ENCODE assay signal across 7 cellular contexts in genomic region chr1:40948741-40949528, GRCh38. TPM values are rescaled to one million over a fixed set of nuclear protein-coding genes. Genes with fewer than 3 reads are reported as not detected.
DNase-seq lines count a peak whose midpoint lies in the region; TF ChIP-seq lines count a peak whose summit lies in the region.

No MANE protein-coding gene starts in this region.

- TF ChIP-seq POLR2A in breast epithelium (IDR thresholded peaks at IDR 0.05), result no peak

- H3K27ac ChIP-seq in breast epithelium, result peak overlapping the region; percentile 78 to 80

- TF ChIP-seq CTCF in GM12873 (IDR thresholded peaks at IDR 0.05; ENCODE audit: insufficient read depth, low read depth, low read length, missing control alignments), result peak; percentile 71
- peak; percentile 49 to 80 (median 60) for TF ChIP-seq CTCF in breast epithelium (IDR thresholded peaks at IDR 0.05)

- no peak overlapping the region for H3K4me3 ChIP-seq in breast epithelium

- DNase-seq in NCI-H1930 (lab: John Stamatoyannopoulos, UW), result peak; percentile 4 to 11
- DNase-seq in UCSD-AML1 (lab: John Stamatoyannopoulos, UW; ENCODE audit: unreplicated experiment), result peak; percentile 74
- peak; percentile 70 to 71 for DNase-seq in breast epithelium (ENCODE audit: low spot score in 2 of 2)
- peak; percentile 83 for DNase-seq in kidney glomerular epithelial cell (lab: John Stamatoyannopoulos, UW)
- DNase-seq in stimulated activated CD4-positive, alpha-beta T cell treated with anti-CD3 and anti-CD28 coated beads, Interleukin-4, amount 100 ng/mL, for 48 hours (ENCODE audit: low read depth in 2 of 2), result peak; percentile 45 to 58
- no peak for DNase-seq in NCI-H1048 (lab: John Stamatoyannopoulos, UW)

- no peaks in the 10 kb centered on the region for H3K36me3 ChIP-seq in breast epithelium

- H3K27me3 ChIP-seq in breast epithelium, result no peaks in the 10 kb centered on the region

- intact Hi-C loops in breast epithelium (cut with DNase I; ENCODE audit: low total_unique reads), result no loop called here

- H3K4me1 ChIP-seq in breast epithelium, result peaks cover 0 to 18% of the 10 kb centered on the region in 2 donors

- no peaks in the 10 kb centered on the region for H3K9me3 ChIP-seq in breast epithelium

RNA-seq across cellular contexts. Expression of gene CTPS1, which starts 30.6 kb away (rescaled TPM):
- 10 to 100 TPM; 13.1 to 20.0 (median 13.2) TPM for total RNA-seq in breast epithelium
